1 cellular context compared by ENCODE assay signal in genomic region chr17:6641374-6641818, GRCh38.
TF ChIP-seq lines count a peak whose summit lies in the region.

No MANE protein-coding gene starts in this region.

TF ChIP-seq in HCT116, 20 proteins besides CTCF, POLR2A, EP300 and RAD21 (continued from another document):
- TF ChIP-seq ELF1 (IDR thresholded peaks at IDR 0.05; ENCODE audit: borderline replicate concordance, low read depth) (no peak), SIN3A (IDR thresholded peaks at IDR 0.05; ENCODE audit: low read depth) (no peak), YY1 (IDR thresholded peaks at IDR 0.05; ENCODE audit: extremely low read depth, insufficient replicate concordance, low read depth, low read length) (no peak), CBX3 (IDR thresholded peaks at IDR 0.05; ENCODE audit: low read depth) (no peak), EGR1 (IDR thresholded peaks at IDR 0.05; ENCODE audit: low read depth) (no peak), JUND (IDR thresholded peaks at IDR 0.05) (no peak; the same call in 1 of the 2 replicates), ZNF274 (IDR thresholded peaks at IDR 0.05; ENCODE audit: low read depth, low read length) (no peak), EZH2phosphoT487 (IDR thresholded peaks at IDR 0.05; ENCODE audit: borderline replicate concordance) (no peak), TCF7L2 (IDR thresholded peaks at IDR 0.05; ENCODE audit: borderline replicate concordance, extremely low read depth, insufficient read depth, insufficient read length) (no peak), MAX (IDR thresholded peaks at IDR 0.05) (no peak; the same call in 1 of the 2 replicates), ZBTB33 (IDR thresholded peaks at IDR 0.05; ENCODE audit: extremely low read depth, insufficient replicate concordance, low read length) (no peak), SRF (IDR thresholded peaks at IDR 0.05; ENCODE audit: low read depth) (no peak), FOSL1 (IDR thresholded peaks at IDR 0.05; ENCODE audit: low read depth) (no peak), POLR2AphosphoS5 (IDR thresholded peaks at IDR 0.05; ENCODE audit: low read depth, low read length) (no peak)
